ENCODE assay signal across 22 cellular contexts in the genomic region with DNA sequence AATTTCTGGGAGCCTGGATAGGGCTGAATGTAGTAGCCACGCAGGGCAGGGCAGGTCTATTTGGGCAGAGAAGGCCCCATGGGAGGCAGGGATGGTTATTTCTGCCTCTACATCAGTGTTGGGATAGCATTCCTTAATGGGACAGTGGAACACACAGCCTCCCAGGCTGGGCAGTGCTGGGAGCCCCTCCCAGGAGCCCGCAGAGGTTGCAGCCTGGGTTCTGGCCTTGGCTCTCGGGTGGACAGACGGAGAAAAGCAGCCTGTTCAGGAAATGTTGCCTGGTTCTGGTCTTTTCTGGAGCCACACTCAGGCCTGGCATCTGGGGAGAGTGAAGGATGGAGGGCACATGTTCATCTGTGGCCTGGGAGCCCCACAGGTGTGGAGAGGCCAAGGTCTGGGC. TPM values are rescaled to one million over a fixed set of nuclear protein-coding genes. Genes with fewer than 3 reads are reported as not detected.
"Had no signal": no experiment of that assay in that cellular context is flagged by ENCODE, and none has a peak within 500 bp of the region (broad histone marks: within the 10 kb centered on the region; RNA-seq: fewer than 3 reads in every experiment).

No MANE protein-coding gene starts in this region.

- H3K27ac Mint-ChIP-seq: activated CD8-positive, alpha-beta T cell treated with anti-CD3 and anti-CD28 coated beads, Interleukin-2, amount 10 ng/mL, durations not matched to agents 7 days and 5 days; activated naive CD4-positive, alpha-beta T cell treated with anti-CD3 and anti-CD28 coated beads, Interleukin-2, amount 50 U/mL, for 24 hours; activated T-helper 1 cell treated with anti-CD3 and anti-CD28 coated beads, Interleukin-12 subunit alpha, Interleukin-12 subunit beta, Interleukin-2, Interleukin-4 antibody, amounts not matched to agents 30 ng/mL and 10 ng/mL and 1 ng/mL, durations not matched to agents 14 hours and 24 hours and 36 hours; memory B cell; nephron; stimulated activated effector memory CD8-positive, alpha-beta T cell treated with anti-CD3 and anti-CD28 coated beads, Interleukin-12 subunit alpha, Interleukin-12 subunit beta, amount 100 ng/mL, for 72 hours; stimulated activated naive CD8-positive, alpha-beta T cell treated with anti-CD3 and anti-CD28 coated beads, Interleukin-15, amount 100 ng/mL, for 72 hours; T-cell; T-helper 2 cell treated with Interferon-gamma antibody and Interleukin-4, amounts not matched to agents 5 μg/mL and 100 μg/mL, for 36 hours had no signal

- H3K4me3 ChIP-seq: coronary artery, right lobe of liver, tibial artery had no signal

- DNase-seq: activated CD4-positive, alpha-beta T cell treated with anti-CD3 and anti-CD28 coated beads for 1 hour; activated CD4-positive, alpha-beta T cell treated with anti-CD3 and anti-CD28 coated beads, Interleukin-2, amount 50 U/mL, for 1 hour; activated CD8-positive, alpha-beta T cell treated with anti-CD3 and anti-CD28 coated beads, Interleukin-2, amount 10 ng/mL, durations not matched to agents 7 days and 5 days; activated gamma-delta T cell; occipital lobe; right lobe of liver; small intestine; stimulated activated CD4-positive, alpha-beta T cell treated with anti-CD3 and anti-CD28 coated beads, Interleukin-2, amount 100 ng/mL, for 24 hours; stimulated activated naive CD8-positive, alpha-beta T cell treated with anti-CD3 and anti-CD28 coated beads, Interleukin-15, amount 100 ng/mL, for 72 hours; T-cell; tibial artery; WERI-Rb-1 had no signal

- ATAC-seq: activated CD8-positive, alpha-beta T cell treated with anti-CD3 and anti-CD28 coated beads, Interleukin-2, amount 10 ng/mL, durations not matched to agents 7 days and 5 days; right lobe of liver; stimulated activated effector memory CD8-positive, alpha-beta T cell treated with anti-CD3 and anti-CD28 coated beads, Interleukin-12 subunit alpha, Interleukin-12 subunit beta, amount 100 ng/mL, for 72 hours; stimulated activated naive CD8-positive, alpha-beta T cell treated with anti-CD3 and anti-CD28 coated beads, Interleukin-15, amount 100 ng/mL, for 72 hours; T-cell had no signal

- H3K36me3 Mint-ChIP-seq: activated naive CD4-positive, alpha-beta T cell treated with anti-CD3 and anti-CD28 coated beads, Interleukin-2, amount 50 U/mL, for 24 hours; memory B cell; stimulated activated effector memory CD8-positive, alpha-beta T cell treated with anti-CD3 and anti-CD28 coated beads, Interleukin-12 subunit alpha, Interleukin-12 subunit beta, amount 100 ng/mL, for 72 hours; T-cell had no signal

- H3K9me3 ChIP-seq: right lobe of liver, tibial artery had no signal

- H3K27ac ChIP-seq: coronary artery, right lobe of liver, tibial artery, WERI-Rb-1 had no signal

- H3K4me3 Mint-ChIP-seq: activated CD8-positive, alpha-beta T cell treated with anti-CD3 and anti-CD28 coated beads, Interleukin-2, amount 10 ng/mL, durations not matched to agents 7 days and 5 days; activated naive CD4-positive, alpha-beta T cell treated with anti-CD3 and anti-CD28 coated beads, Interleukin-2, amount 50 U/mL, for 24 hours; activated T-helper 1 cell treated with anti-CD3 and anti-CD28 coated beads, Interleukin-12 subunit alpha, Interleukin-12 subunit beta, Interleukin-2, Interleukin-4 antibody, amounts not matched to agents 30 ng/mL and 10 ng/mL and 1 ng/mL, durations not matched to agents 14 hours and 24 hours and 36 hours; memory B cell; nephron; stimulated activated effector memory CD8-positive, alpha-beta T cell treated with anti-CD3 and anti-CD28 coated beads, Interleukin-12 subunit alpha, Interleukin-12 subunit beta, amount 100 ng/mL, for 72 hours; stimulated activated naive CD8-positive, alpha-beta T cell treated with anti-CD3 and anti-CD28 coated beads, Interleukin-15, amount 100 ng/mL, for 72 hours; T-cell; T-helper 2 cell treated with Interferon-gamma antibody and Interleukin-4, amounts not matched to agents 5 μg/mL and 100 μg/mL, for 36 hours had no signal

- H3K9me3 Mint-ChIP-seq: activated naive CD4-positive, alpha-beta T cell treated with anti-CD3 and anti-CD28 coated beads, Interleukin-2, amount 50 U/mL, for 24 hours; activated T-helper 1 cell treated with anti-CD3 and anti-CD28 coated beads, Interleukin-12 subunit alpha, Interleukin-12 subunit beta, Interleukin-2, Interleukin-4 antibody, amounts not matched to agents 30 ng/mL and 10 ng/mL and 1 ng/mL, durations not matched to agents 14 hours and 24 hours and 36 hours; memory B cell; nephron; stimulated activated effector memory CD8-positive, alpha-beta T cell treated with anti-CD3 and anti-CD28 coated beads, Interleukin-12 subunit alpha, Interleukin-12 subunit beta, amount 100 ng/mL, for 72 hours; stimulated activated naive CD8-positive, alpha-beta T cell treated with anti-CD3 and anti-CD28 coated beads, Interleukin-15, amount 100 ng/mL, for 72 hours; T-helper 2 cell treated with Interferon-gamma antibody and Interleukin-4, amounts not matched to agents 5 μg/mL and 100 μg/mL, for 36 hours had no signal

- H3K36me3 ChIP-seq: right lobe of liver, tibial artery, WERI-Rb-1 had no signal

- H3K4me1 Mint-ChIP-seq: activated naive CD4-positive, alpha-beta T cell treated with anti-CD3 and anti-CD28 coated beads, Interleukin-2, amount 50 U/mL, for 24 hours; memory B cell; nephron; stimulated activated effector memory CD8-positive, alpha-beta T cell treated with anti-CD3 and anti-CD28 coated beads, Interleukin-12 subunit alpha, Interleukin-12 subunit beta, amount 100 ng/mL, for 72 hours; stimulated activated naive CD8-positive, alpha-beta T cell treated with anti-CD3 and anti-CD28 coated beads, Interleukin-15, amount 100 ng/mL, for 72 hours; T-cell had no signal

RNA-seq across cellular contexts. Expression of gene NOS1, which starts 0.5 kb away (rescaled TPM):
- total RNA-seq: activated CD8-positive, alpha-beta T cell treated with anti-CD3 and anti-CD28 coated beads, Interleukin-2, amount 10 ng/mL, durations not matched to agents 7 days and 5 days; activated T-helper 1 cell treated with anti-CD3 and anti-CD28 coated beads, Interleukin-12 subunit alpha, Interleukin-12 subunit beta, Interleukin-2, Interleukin-4 antibody, amounts not matched to agents 30 ng/mL and 10 ng/mL and 1 ng/mL, durations not matched to agents 14 hours and 24 hours and 36 hours; fibroblast of villous mesenchyme; mononuclear cell; myocyte had no signal
